Comparison of ENCODE assay signal across 1 cellular context in genomic region chr11:67289651-67290479, GRCh38.
TF ChIP-seq lines count a peak whose summit lies in the region.

No MANE protein-coding gene starts in this region.

TF ChIP-seq in HepG2, 621 proteins besides CTCF, POLR2A, EP300 and RAD21 (continues in another document):
- no peak for TF ChIP-seq ZNF33A (CRISPR knock-in tag; IDR thresholded peaks at IDR 0.05; ENCODE audit: borderline replicate concordance)
- no peak for TF ChIP-seq MZF1 (CRISPR knock-in tag; IDR thresholded peaks at IDR 0.05; ENCODE audit: borderline replicate concordance)
- TF ChIP-seq HES4 (CRISPR knock-in tag; IDR thresholded peaks at IDR 0.05; ENCODE audit: borderline replicate concordance), result peak; percentile 40; the same call in 1 of the 2 replicates
- peak; percentile 47; the same call in 1 of the 2 replicates for TF ChIP-seq ZNF574 (CRISPR knock-in tag; IDR thresholded peaks at IDR 0.05)
- TF ChIP-seq ZNF530 (CRISPR knock-in tag; IDR thresholded peaks at IDR 0.05; ENCODE audit: low read depth), result no peak
- TF ChIP-seq SMARCC2 (IDR thresholded peaks at IDR 0.05), result no peak
- TF ChIP-seq FOXA1 (IDR thresholded peaks at IDR 0.05), result no peak
- TF ChIP-seq FOXA1 (CRISPR knock-in tag; IDR thresholded peaks at IDR 0.05), result no peak
- no peak for TF ChIP-seq AKNA (CRISPR knock-in tag; IDR thresholded peaks at IDR 0.05; ENCODE audit: borderline replicate concordance)
- TF ChIP-seq ASH2L (IDR thresholded peaks at IDR 0.05; ENCODE audit: insufficient read length, low read depth, low read length), result no peak
- TF ChIP-seq ZNF747 (CRISPR knock-in tag; IDR thresholded peaks at IDR 0.05; ENCODE audit: borderline replicate concordance), result no peak
- peak; percentile 33 for TF ChIP-seq PATZ1 (CRISPR knock-in tag; IDR thresholded peaks at IDR 0.05)
- TF ChIP-seq POLR2G (IDR thresholded peaks at IDR 0.05; ENCODE audit: low read depth, low read length), result no peak
- no peak for TF ChIP-seq SOX6 (IDR thresholded peaks at IDR 0.05)
- TF ChIP-seq SOX6 (CRISPR knock-in tag; IDR thresholded peaks at IDR 0.05), result 0 out of 2 replicates have a peak, but pooled peaks have one; percentile 5
- 0 out of 2 replicates have a peak, but pooled peaks have one; percentile 14 for TF ChIP-seq ZFX (CRISPR knock-in tag; IDR thresholded peaks at IDR 0.05; ENCODE audit: low read depth)
- TF ChIP-seq ZNF7 (CRISPR knock-in tag; IDR thresholded peaks at IDR 0.05), result no peak
- no peak for TF ChIP-seq SIN3B (IDR thresholded peaks at IDR 0.05; ENCODE audit: low read length)
- TF ChIP-seq HIVEP1 (CRISPR knock-in tag; IDR thresholded peaks at IDR 0.05), result 0 out of 2 replicates have a peak, but pooled peaks have one; percentile 22
- no peak for TF ChIP-seq CC2D1A (CRISPR knock-in tag; IDR thresholded peaks at IDR 0.05)
- TF ChIP-seq PLRG1 (conservative IDR thresholded peaks at IDR 0.05), result no peak
- TF ChIP-seq MED8 (CRISPR knock-in tag; IDR thresholded peaks at IDR 0.05; ENCODE audit: insufficient replicate concordance), result peak; percentile 26
- TF ChIP-seq ZBTB4 (CRISPR knock-in tag; IDR thresholded peaks at IDR 0.05; ENCODE audit: borderline replicate concordance), result no peak
- no peak for TF ChIP-seq NR3C1 (CRISPR knock-in tag; IDR thresholded peaks at IDR 0.05)
- TF ChIP-seq ZNF563 (CRISPR knock-in tag; IDR thresholded peaks at IDR 0.05), result peak; percentile 49; the same call in 1 of the 2 replicates
- TF ChIP-seq HMGA1 (CRISPR knock-in tag; conservative IDR thresholded peaks at IDR 0.05), result no peak
- no peak for TF ChIP-seq ZNF12 (CRISPR knock-in tag; IDR thresholded peaks at IDR 0.05)
- TF ChIP-seq ZBTB49 (CRISPR knock-in tag; IDR thresholded peaks at IDR 0.05; ENCODE audit: borderline replicate concordance), result no peak
- 0 out of 2 replicates have a peak, but pooled peaks have one; percentile 11 for TF ChIP-seq ZFY (CRISPR knock-in tag; IDR thresholded peaks at IDR 0.05)
- TF ChIP-seq DR1 (CRISPR knock-in tag; IDR thresholded peaks at IDR 0.05), result no peak
- TF ChIP-seq GLMP (CRISPR knock-in tag; IDR thresholded peaks at IDR 0.05; ENCODE audit: borderline replicate concordance), result no peak
- TF ChIP-seq HNRNPL (IDR thresholded peaks at IDR 0.05; ENCODE audit: low read depth, low read length), result peak; percentile 75; the same call in 1 of the 2 replicates
- TF ChIP-seq NR2F6 (IDR thresholded peaks at IDR 0.05), result no peak
- TF ChIP-seq NR2F6 (CRISPR knock-in tag; IDR thresholded peaks at IDR 0.05), result no peak
- no peak for TF ChIP-seq NONO (IDR thresholded peaks at IDR 0.05)
- TF ChIP-seq NONO (CRISPR knock-in tag; conservative IDR thresholded peaks at IDR 0.05), result 0 out of 2 replicates have a peak, but pooled peaks have one; percentile 20
- 0 out of 2 replicates have a peak, but pooled peaks have one; percentile 15 for TF ChIP-seq ZNF205 (CRISPR knock-in tag; IDR thresholded peaks at IDR 0.05)
- no peak for TF ChIP-seq ZNF841 (CRISPR knock-in tag; IDR thresholded peaks at IDR 0.05; ENCODE audit: borderline replicate concordance)
- no peak for TF ChIP-seq ARNT2 (CRISPR knock-in tag; IDR thresholded peaks at IDR 0.05; ENCODE audit: low read depth)
- TF ChIP-seq TEAD3 (CRISPR knock-in tag; optimal IDR thresholded peaks at IDR 0.05; ENCODE audit: borderline replicate concordance), result no peak
- 0 out of 2 replicates have a peak, but pooled peaks have one; percentile 29 for TF ChIP-seq ZNF770 (CRISPR knock-in tag; IDR thresholded peaks at IDR 0.05)
- TF ChIP-seq HNF1B (CRISPR knock-in tag; IDR thresholded peaks at IDR 0.05), result 0 out of 2 replicates have a peak, but pooled peaks have one; percentile 29
- 0 out of 2 replicates have a peak, but pooled peaks have one; percentile 56 for TF ChIP-seq NFIB (CRISPR knock-in tag; IDR thresholded peaks at IDR 0.05; ENCODE audit: borderline replicate concordance)
